ENCODE assay signal across 16 cellular contexts in the genomic region with DNA sequence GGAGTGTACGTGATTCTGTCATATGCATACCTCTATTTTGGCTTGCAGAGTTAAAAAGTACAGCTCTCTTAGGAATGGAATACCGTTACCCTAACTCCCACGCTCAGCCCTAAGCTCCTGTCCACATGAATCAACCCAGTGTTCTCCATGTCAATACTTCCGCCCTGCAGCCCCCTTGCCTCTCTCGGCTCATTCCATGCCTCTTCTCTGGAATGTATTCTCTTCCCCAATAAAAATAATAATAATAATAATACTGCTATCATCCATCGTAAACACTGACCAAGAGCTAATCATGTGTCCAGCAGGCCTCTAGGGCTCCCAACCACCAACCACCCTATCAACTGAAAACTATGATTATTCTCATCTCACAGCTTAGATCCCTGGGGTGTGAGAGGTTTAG.
DNase-seq lines count a peak whose midpoint lies in the region; ATAC-seq and TF ChIP-seq lines count a peak whose summit lies in the region.
"Had no signal": no experiment of that assay in that cellular context is flagged by ENCODE, and none has a peak within 500 bp of the region (broad histone marks: within the 10 kb centered on the region; RNA-seq: fewer than 3 reads in every experiment).

No MANE protein-coding gene starts in this region.

- H3K27ac ChIP-seq in CD4-positive, alpha-beta T cell (ENCODE audit: low read depth, low read length): no peak overlapping the region
- peak overlapping the region; percentile 80 to 100 (median 98) for H3K27ac ChIP-seq in dorsolateral prefrontal cortex
- H3K27ac ChIP-seq: PC-9 had no signal

- H3K4me3 Mint-ChIP-seq in CD4-positive, alpha-beta T cell: no peak overlapping the region
- no peak overlapping the region for H3K4me3 Mint-ChIP-seq in T-helper 17 cell
- H3K4me3 Mint-ChIP-seq in natural killer cell treated with Interleukin-12 subunit alpha and Interleukin-12 subunit beta and Interleukin-15 and Interleukin-18, amount 100 ng/mL, for 72 hours: no peak overlapping the region

- TF ChIP-seq CTCF in CD4-positive, alpha-beta T cell (IDR thresholded peaks at IDR 0.05): no peak
- no peak for TF ChIP-seq CTCF in dorsolateral prefrontal cortex (IDR thresholded peaks at IDR 0.05 in 54 of 56, conservative IDR thresholded peaks at IDR 0.05 in 2 of 56; ENCODE audit: low read depth in 1 of 56, partially characterized antibody in 56 of 56)

- H3K27me3 Mint-ChIP-seq in CD4-positive, alpha-beta T cell: no peaks in the 10 kb centered on the region
- H3K27me3 Mint-ChIP-seq in T-helper 17 cell: no peaks in the 10 kb centered on the region
- H3K27me3 Mint-ChIP-seq in natural killer cell treated with Interleukin-12 subunit alpha and Interleukin-12 subunit beta and Interleukin-15 and Interleukin-18, amount 100 ng/mL, for 72 hours: no peaks in the 10 kb centered on the region

- no peaks in the 10 kb centered on the region for H3K27me3 ChIP-seq in CD4-positive, alpha-beta T cell (ENCODE audit: control insufficient read depth, insufficient read depth, low read length)
- no peaks in the 10 kb centered on the region for H3K27me3 ChIP-seq in dorsolateral prefrontal cortex

- CTCF ChIA-PET in CD4-positive, alpha-beta T cell (lab: Charles Lee): no interaction called here

- no peak for ATAC-seq in CD4-positive, alpha-beta T cell (ENCODE audit: poor library complexity)
- no peak for ATAC-seq in T-helper 17 cell
- ATAC-seq in natural killer cell treated with Interleukin-12 subunit alpha and Interleukin-12 subunit beta and Interleukin-15 and Interleukin-18, amount 100 ng/mL, for 72 hours: no peak

- DNase-seq in CD4-positive, alpha-beta T cell: no peak
- DNase-seq in T-helper 17 cell: no peak
- DNase-seq in dorsolateral prefrontal cortex: no peak
- DNase-seq in natural killer cell treated with Interleukin-12 subunit alpha and Interleukin-12 subunit beta and Interleukin-15 and Interleukin-18, amount 100 ng/mL, for 72 hours (ENCODE audit: low spot score): no peak
- no peak for DNase-seq in stimulated activated naive CD4-positive, alpha-beta T cell (lab: John Stamatoyannopoulos, UW)
- DNase-seq in NCI-H524 treated with DMSO at 0.1 percent for 48 hours (lab: John Stamatoyannopoulos, UW): no peak
- DNase-seq in activated effector memory CD4-positive, alpha-beta T cell treated with Interleukin-2 at 50 U/mL for 16 hours: no peak
- no peak for DNase-seq in NCI-H128 (lab: John Stamatoyannopoulos, UW; ENCODE audit: unreplicated experiment)
- DNase-seq: AML-193, DMS153, EL, H7, KG1, NCI-H1048, NCI-H226, PC-9 had no signal

- no peak overlapping the region for H3K4me3 ChIP-seq in dorsolateral prefrontal cortex
- H3K4me3 ChIP-seq: PC-9 had no signal

- H3K27ac Mint-ChIP-seq in CD4-positive, alpha-beta T cell: peak overlapping the region; percentile 36
- peak overlapping the region; percentile 1 for H3K27ac Mint-ChIP-seq in T-helper 17 cell
- peak overlapping the region; percentile 77 to 100 for H3K27ac Mint-ChIP-seq in natural killer cell treated with Interleukin-12 subunit alpha and Interleukin-12 subunit beta and Interleukin-15 and Interleukin-18, amount 100 ng/mL, for 72 hours

- H3K4me1 Mint-ChIP-seq in CD4-positive, alpha-beta T cell (ENCODE audit: low read depth): peaks cover 9% of the 10 kb centered on the region
- peaks cover 41% of the 10 kb centered on the region for H3K4me1 Mint-ChIP-seq in T-helper 17 cell
- peaks cover 69 to 79% of the 10 kb centered on the region in 2 donors for H3K4me1 Mint-ChIP-seq in natural killer cell treated with Interleukin-12 subunit alpha and Interleukin-12 subunit beta and Interleukin-15 and Interleukin-18, amount 100 ng/mL, for 72 hours (ENCODE audit: low read depth in 2 of 2)

- no peaks in the 10 kb centered on the region for H3K9me3 ChIP-seq in CD4-positive, alpha-beta T cell (ENCODE audit: control insufficient read depth, low read length)
- H3K9me3 ChIP-seq in T-helper 17 cell (ENCODE audit: control insufficient read depth, low read length, poor library complexity, severe bottlenecking): no peaks in the 10 kb centered on the region

- peaks cover 52% of the 10 kb centered on the region for H3K36me3 Mint-ChIP-seq in CD4-positive, alpha-beta T cell (ENCODE audit: low read depth)
- peaks cover 9% of the 10 kb centered on the region for H3K36me3 Mint-ChIP-seq in T-helper 17 cell (ENCODE audit: low read depth)
- peaks cover 27% of the 10 kb centered on the region for H3K36me3 Mint-ChIP-seq in natural killer cell treated with Interleukin-12 subunit alpha and Interleukin-12 subunit beta and Interleukin-15 and Interleukin-18, amount 100 ng/mL, for 72 hours

- no peaks in the 10 kb centered on the region for H3K9me3 Mint-ChIP-seq in CD4-positive, alpha-beta T cell
- no peaks in the 10 kb centered on the region for H3K9me3 Mint-ChIP-seq in natural killer cell treated with Interleukin-12 subunit alpha and Interleukin-12 subunit beta and Interleukin-15 and Interleukin-18, amount 100 ng/mL, for 72 hours

- intact Hi-C loops in CD4-positive, alpha-beta T cell (cut with DNase I, micrococcal nuclease): no loop called here
- intact Hi-C loops in dorsolateral prefrontal cortex (cut with DNase I): loop anchor here in 1 of 2 donors (5.0 to 10.0 kb wide), 3 partner anchors 70 to 178 kb away; partner anchors contain the start of gene PREX1

- POLR2A ChIA-PET in CD4-positive, alpha-beta T cell (lab: Charles Lee): no interaction called here

Comparison
In these comparisons a context has a peak if more than half of its experiments do, and no peak if none do; other contexts are left out.
1. H3K27ac Mint-ChIP-seq: peak in every context shown above with its lines; median percentile 88 in natural killer cell treated with Interleukin-12 subunit alpha and Interleukin-12 subunit beta and Interleukin-15 and Interleukin-18, amount 100 ng/mL, for 72 hours; 36 in CD4-positive, alpha-beta T cell; 1 in T-helper 17 cell.